Comparison of ENCODE assay signal across 28 cellular contexts in the genomic region with DNA sequence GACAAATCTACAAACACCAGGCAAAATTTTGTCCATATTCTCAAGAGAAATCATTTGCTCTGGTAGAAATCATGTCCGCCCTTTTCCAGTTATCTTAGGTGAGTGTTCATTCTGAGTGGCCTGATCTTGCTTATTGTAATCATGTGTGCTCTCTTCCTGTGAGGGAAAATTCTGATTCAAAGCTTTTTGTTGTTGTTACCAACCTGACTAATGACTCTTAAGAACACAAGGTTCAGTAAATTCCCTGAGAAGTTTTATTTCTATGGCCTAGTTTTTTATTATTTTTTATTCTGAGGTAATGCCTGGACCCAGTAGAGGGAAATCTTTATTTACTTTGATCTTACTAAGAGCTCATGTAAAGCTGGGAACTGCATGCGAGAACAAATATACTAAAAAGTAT.
"Had no signal": no experiment of that assay in that cellular context is flagged by ENCODE, and none has a peak within 500 bp of the region (broad histone marks: within the 10 kb centered on the region; RNA-seq: fewer than 3 reads in every experiment).

No MANE protein-coding gene starts in this region.

- H3K27ac ChIP-seq: coronary artery, lower lobe of right lung, ovary, psoas muscle, right lobe of liver, testis, tibial nerve, upper lobe of left lung had no signal

- H3K36me3 ChIP-seq: lower lobe of right lung, ovary, right lobe of liver, tibial nerve, upper lobe of left lung had no signal

- H3K4me3 ChIP-seq: coronary artery, lower lobe of right lung, ovary, psoas muscle, right lobe of liver, smooth muscle cell, testis, tibial nerve, upper lobe of left lung had no signal

- H3K9me3 ChIP-seq: lower lobe of right lung, ovary, right lobe of liver, testis, tibial nerve, upper lobe of left lung had no signal

- H3K27me3 ChIP-seq: ovary, right lobe of liver, testis, tibial nerve, upper lobe of left lung had no signal

- H3K4me1 ChIP-seq: lower lobe of right lung, psoas muscle, right lobe of liver, testis, upper lobe of left lung had no signal

- DNase-seq: dermis blood vessel endothelial cell; effector memory CD4-positive, alpha-beta T cell; erythroblast; hypothalamus; immature natural killer cell; islet precursor cell; left ventricle myocardium superior; lower lobe of right lung; naive thymus-derived CD8-positive, alpha-beta T cell; nephron progenitor cell; occipital lobe; ovary; posterior cingulate gyrus; psoas muscle; retina; right lobe of liver; stimulated activated CD4-positive, alpha-beta T cell treated with anti-CD3 and anti-CD28 coated beads, Interleukin-2, amount 100 ng/mL, for 24 hours; stimulated activated CD4-positive, alpha-beta T cell treated with anti-CD3 and anti-CD28 coated beads, Interleukin-4, amount 100 ng/mL, for 24 hours; stimulated activated naive CD4-positive, alpha-beta T cell treated with Interleukin-2 at 50 U/mL for 16 hours; substantia nigra; testis; upper lobe of left lung had no signal

- FAIRE-seq: frontal cortex, urothelium cell line had no signal

- ATAC-seq: left ventricle myocardium superior; lower lobe of right lung; naive thymus-derived CD8-positive, alpha-beta T cell; psoas muscle; right lobe of liver; stimulated activated effector memory CD8-positive, alpha-beta T cell treated with anti-CD3 and anti-CD28 coated beads, Interleukin-12 subunit alpha, Interleukin-12 subunit beta, amount 100 ng/mL, for 72 hours had no signal
